9 cellular contexts compared by ENCODE assay signal in genomic region chr7:104160375-104160774, GRCh38. TPM values are rescaled to one million over a fixed set of nuclear protein-coding genes. Genes with fewer than 3 reads are reported as not detected.
DNase-seq lines count a peak whose midpoint lies in the region; TF ChIP-seq lines count a peak whose summit lies in the region.
"Had no signal": no experiment of that assay in that cellular context is flagged by ENCODE, and none has a peak within 500 bp of the region (broad histone marks: within the 10 kb centered on the region; RNA-seq: fewer than 3 reads in every experiment).

No MANE protein-coding gene starts in this region.

- no peaks in the 10 kb centered on the region for H3K27me3 ChIP-seq in WERI-Rb-1 (ENCODE audit: insufficient read depth, low read depth, severe bottlenecking)

- TF ChIP-seq CTCF in WERI-Rb-1 (IDR thresholded peaks at IDR 0.05; ENCODE audit: low read depth, low read length), result no peak

- H3K4me3 ChIP-seq in WERI-Rb-1 (ENCODE audit: low read depth, low read length), result no peak overlapping the region

- H3K9me3 ChIP-seq in WERI-Rb-1 (ENCODE audit: severe bottlenecking), result no peaks in the 10 kb centered on the region

- H3K36me3 ChIP-seq in WERI-Rb-1, result peaks cover 16% of the 10 kb centered on the region

- DNase-seq in NCI-H2107 treated with DMSO at 0.1 percent for 48 hours (lab: John Stamatoyannopoulos, UW; ENCODE audit: unreplicated experiment) (peak; percentile 9), NCI-H2107 (lab: John Stamatoyannopoulos, UW) (no peak), NCI-H2171 treated with DMSO at 0.1 percent for 48 hours (lab: John Stamatoyannopoulos, UW) (peak; percentile 63), dermis blood vessel endothelial cell (peak; percentile 56), renal cortical epithelial cell (ENCODE audit: low read depth) (peak; percentile 40), WERI-Rb-1 (no peak), iPS-NIHi7 (ENCODE audit: extremely low spot score) (no peak), mesenteric fat pad (ENCODE audit: low spot score) (no peak)
- DNase-seq: activated CD4-positive, CD25-positive, alpha-beta regulatory T cell had no signal

- H3K27ac ChIP-seq in WERI-Rb-1, result no peak overlapping the region

RNA-seq across cellular contexts. Expression of gene ORC5, which starts 47.4 kb away (rescaled TPM):
- total RNA-seq in dermis blood vessel endothelial cell (30.0 and 107 TPM in 2 replicates), renal cortical epithelial cell (16.8 and 137 TPM in 2 replicates), mesenteric fat pad (12.8 TPM)

Comparison
In these comparisons a context has a peak if more than half of its experiments do, and no peak if none do; other contexts are left out.
1. DNase-seq: peak in NCI-H2107 treated with DMSO at 0.1 percent for 48 hours (single experiment), NCI-H2171 treated with DMSO at 0.1 percent for 48 hours (single experiment), dermis blood vessel endothelial cell (single experiment) and renal cortical epithelial cell (single experiment); none in NCI-H2107 (single experiment), WERI-Rb-1 (single experiment), iPS-NIHi7 (single experiment) and mesenteric fat pad (single experiment).